10 cellular contexts compared by ENCODE assay signal in the genomic region with DNA sequence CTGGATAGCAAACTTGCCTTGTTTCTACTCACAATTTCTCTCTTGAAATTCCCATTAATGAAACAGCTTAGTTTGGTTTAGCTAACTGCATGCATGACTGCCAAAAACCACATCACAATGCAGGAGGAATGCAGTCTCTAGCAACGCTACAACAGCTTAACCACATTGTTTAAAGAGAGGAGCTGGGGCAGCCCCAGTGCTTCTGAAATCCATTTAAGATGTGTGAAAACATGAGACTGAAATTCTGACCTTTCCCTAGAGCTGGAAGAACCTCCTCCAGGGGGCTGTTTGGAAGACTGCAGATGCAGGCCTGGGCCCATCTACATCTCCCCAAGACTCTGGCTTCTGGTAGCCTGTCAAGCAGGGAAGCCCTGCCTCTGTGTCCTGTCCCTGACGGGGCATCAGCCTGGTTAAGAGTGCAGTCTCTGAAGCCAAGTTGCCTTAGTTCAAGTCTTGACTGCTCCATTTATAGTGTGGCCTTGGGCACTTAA.
A peak's percentile ranks its signal among the peaks of the same experiment; 100 is the strongest.
DNase-seq lines count a peak whose midpoint lies in the region; ATAC-seq and TF ChIP-seq lines count a peak whose summit lies in the region.
"Had no signal": no experiment of that assay in that cellular context is flagged by ENCODE, and none has a peak within 500 bp of the region (broad histone marks: within the 10 kb centered on the region; RNA-seq: fewer than 3 reads in every experiment).

No MANE protein-coding gene starts in this region.

- H2BK12ac ChIP-seq in mesenchymal stem cell (ENCODE audit: low read length in 2 of 2), result no peak overlapping the region

- H4K8ac ChIP-seq in mesenchymal stem cell (ENCODE audit: low read length), result no peak overlapping the region

- 33% methylated on average over 2 of the region's 2 CpGs for WGBS in mesenchymal stem cell

- H3K4me1 Mint-ChIP-seq in brain, result peaks cover 30% of the 10 kb centered on the region

- no peaks in the 10 kb centered on the region for H3K79me1 ChIP-seq in mesenchymal stem cell (replicated peaks; ENCODE audit: low read length, poor library complexity, severe bottlenecking)

- TF ChIP-seq CTCF in brain (conservative IDR thresholded peaks at IDR 0.05) (no peak), GM10248 (IDR thresholded peaks at IDR 0.05; ENCODE audit: control extremely low read depth, extremely low read depth, low read depth, missing control alignments) (no peak)

- H3K4me2 ChIP-seq in mesenchymal stem cell (ENCODE audit: low read length, poor library complexity, severe bottlenecking), result peak overlapping the region; percentile 70

- H2BK15ac ChIP-seq in mesenchymal stem cell (ENCODE audit: low read depth, poor library complexity, severe bottlenecking), result no peak overlapping the region

- no peak overlapping the region for H2BK5ac ChIP-seq in mesenchymal stem cell (ENCODE audit: low read depth, low read length, poor library complexity, severe bottlenecking)

- no peak overlapping the region for H2BK120ac ChIP-seq in mesenchymal stem cell (ENCODE audit: low read depth, low read length)

- H3K14ac ChIP-seq in mesenchymal stem cell (ENCODE audit: low read length in 2 of 2), result no peak overlapping the region

- H3K9me3 ChIP-seq in mesenchymal stem cell (ENCODE audit: control insufficient read depth, low read length), result peaks cover 26% of the 10 kb centered on the region

- POLR2A ChIA-PET in GM10248 (lab: Yijun Ruan, JAX), result no interaction called here

- peak overlapping the region; percentile 78 for H3K9ac ChIP-seq in mesenchymal stem cell (ENCODE audit: low read length)

- no peak overlapping the region for H3K4ac ChIP-seq in mesenchymal stem cell (ENCODE audit: low read depth in 1 of 2, low read length in 2 of 2)

- peak; percentile 44 for ATAC-seq in HG02798 (IDR thresholded peaks at IDR 0.05; ENCODE audit: poor library complexity, unreplicated experiment)
- ATAC-seq in HG03196 (IDR thresholded peaks at IDR 0.05; ENCODE audit: unreplicated experiment), result no peak
- ATAC-seq in GM19452 (IDR thresholded peaks at IDR 0.05; ENCODE audit: unreplicated experiment), result no peak

- peaks cover 0 to 48% of the 10 kb centered on the region in 2 experiments for H3K27me3 ChIP-seq in mesenchymal stem cell (ENCODE audit: control insufficient read depth in 1 of 2, insufficient read depth in 1 of 2, low read length in 2 of 2)

- peak overlapping the region; percentile 66 to 99 (median 74) for H3K27ac Mint-ChIP-seq in brain
- H3K27ac Mint-ChIP-seq: T-helper 1 cell treated with Interleukin-12 subunit alpha and Interleukin-12 subunit beta and Interleukin-4 antibody, amounts not matched to agents 30 μg/mL and 1 μg/mL, for 36 hours had no signal

- DNase-seq in COLO668 (lab: John Stamatoyannopoulos, UW; ENCODE audit: unreplicated experiment), result peak; percentile 33
- peak; percentile 97 for DNase-seq in mesenchymal stem cell
- no peak for DNase-seq in GM10248 (ENCODE audit: extremely low spot score)
- DNase-seq in NCI-H2029 treated with DMSO at 0.1 percent for 48 hours (lab: John Stamatoyannopoulos, UW), result no peak
- DNase-seq: occipital lobe had no signal

- no peak overlapping the region for H3K18ac ChIP-seq in mesenchymal stem cell (ENCODE audit: low read depth in 1 of 2, low read length in 2 of 2)

- no peaks in the 10 kb centered on the region for H3K36me3 Mint-ChIP-seq in brain

- peaks cover 6 to 11% (median 9%) of the 10 kb centered on the region in 5 experiments for H3K9me3 Mint-ChIP-seq in brain

- peaks cover 2% of the 10 kb centered on the region for H3K27me3 Mint-ChIP-seq in brain

- no peak overlapping the region for H4K91ac ChIP-seq in mesenchymal stem cell (ENCODE audit: low read length)

- H2AFZ ChIP-seq in mesenchymal stem cell (ENCODE audit: low read depth, low read length), result no peak overlapping the region

- H2AK5ac ChIP-seq in mesenchymal stem cell (ENCODE audit: low read length, severe bottlenecking), result no peak overlapping the region

- no peak overlapping the region for H3K23ac ChIP-seq in mesenchymal stem cell (ENCODE audit: low read length in 2 of 2)

- H3K4me1 ChIP-seq in mesenchymal stem cell (ENCODE audit: control insufficient read depth, insufficient read depth, low read depth, low read length), result peaks cover 8% of the 10 kb centered on the region

- CTCF ChIA-PET in GM10248 (lab: Yijun Ruan, JAX), result no interaction called here

- H3K36me3 ChIP-seq in mesenchymal stem cell (ENCODE audit: control insufficient read depth in 1 of 2, insufficient read depth in 2 of 2, low read depth in 1 of 2, low read length in 2 of 2), result no peaks in the 10 kb centered on the region

- H3K4me3 Mint-ChIP-seq in brain, result no peak overlapping the region
- H3K4me3 Mint-ChIP-seq: T-helper 1 cell treated with Interleukin-12 subunit alpha and Interleukin-12 subunit beta and Interleukin-4 antibody, amounts not matched to agents 30 μg/mL and 1 μg/mL, for 36 hours had no signal

- peak overlapping the region; percentile 50 for H3K27ac ChIP-seq in mesenchymal stem cell (ENCODE audit: low read length, poor library complexity, severe bottlenecking)

- peak overlapping the region in 1 of 2 experiments; percentile 40 for H3K4me3 ChIP-seq in mesenchymal stem cell (ENCODE audit: insufficient read depth in 1 of 2, low read depth in 1 of 2, low read length in 2 of 2)

Comparison
In these comparisons a context has a peak if more than half of its experiments do, and no peak if none do; other contexts are left out.
1. DNase-seq: peak in COLO668 (single experiment) and mesenchymal stem cell (single experiment); none in GM10248 (single experiment) and NCI-H2029 treated with DMSO at 0.1 percent for 48 hours (single experiment).